Comparison of ENCODE assay signal across 22 cellular contexts in genomic region chr4:648579-649292, GRCh38.
A peak's percentile ranks its signal among the peaks of the same experiment; 100 is the strongest.
DNase-seq lines count a peak whose midpoint lies in the region; ATAC-seq lines count a peak whose summit lies in the region.
"Had no signal": no experiment of that assay in that cellular context is flagged by ENCODE, and none has a peak within 500 bp of the region (broad histone marks: within the 10 kb centered on the region; RNA-seq: fewer than 3 reads in every experiment).

No MANE protein-coding gene starts in this region.

- no peaks in the 10 kb centered on the region for H3K27me3 ChIP-seq in NT2/D1 (ENCODE audit: insufficient read depth, insufficient read length)

- H3K9ac ChIP-seq in NT2/D1 (ENCODE audit: insufficient read length, low read depth): peak overlapping the region; percentile 68

- no peak for ATAC-seq in GM19351 (IDR thresholded peaks at IDR 0.05; ENCODE audit: unreplicated experiment)
- ATAC-seq: A549; activated CD8-positive, alpha-beta T cell treated with anti-CD3 and anti-CD28 coated beads for 36 hours; activated T-cell treated with anti-CD3 and anti-CD28 coated beads, Interleukin-2, amount 50 U/mL, for 4 hours; stimulated activated naive CD8-positive, alpha-beta T cell treated with anti-CD3 and anti-CD28 coated beads, Interleukin-15, Interleukin-2, amounts not matched to agents 100 U/mL and 50 U/mL, for 24 hours; T-helper 17 cell had no signal

- in situ Hi-C loops in ACHN (cut with HindIII; ENCODE audit: low pct_ligation_motif_present, low pct_unique_long_range_greater_than_20kb, low sequenced_read_pairs): no loop called here

- peaks cover 16% of the 10 kb centered on the region for H3K4me1 ChIP-seq in NT2/D1 (ENCODE audit: insufficient read depth, insufficient read length)
- H3K4me1 ChIP-seq: A549 had no signal

- no peaks in the 10 kb centered on the region for H3K9me3 ChIP-seq in NT2/D1 (ENCODE audit: insufficient read depth, low read length)
- H3K9me3 ChIP-seq: A549, esophagus squamous epithelium, upper lobe of left lung had no signal

- H3K4me3 ChIP-seq in NT2/D1 (ENCODE audit: insufficient read length, low read depth): no peak overlapping the region
- H3K4me3 ChIP-seq: A549, esophagus squamous epithelium, upper lobe of left lung had no signal

- H3K36me3 ChIP-seq in NT2/D1 (ENCODE audit: insufficient read depth, insufficient read length, low read length): no peaks in the 10 kb centered on the region
- H3K36me3 ChIP-seq: esophagus squamous epithelium, upper lobe of left lung had no signal

- peak overlapping the region; percentile 99 for H3K27ac ChIP-seq in substantia nigra (ENCODE audit: low read depth, low read length, poor library complexity, severe bottlenecking)
- H3K27ac ChIP-seq: A549, C4-2B, esophagus squamous epithelium, upper lobe of left lung had no signal

- DNase-seq in activated naive CD4-positive, alpha-beta T cell treated with anti-CD3 and anti-CD28 coated beads, Interleukin-2, amount 50 U/mL, for 16 hours: peak; percentile 8
- no peak for DNase-seq in activated naive CD4-positive, alpha-beta T cell (lab: John Stamatoyannopoulos, UW)
- DNase-seq in NT2/D1 (ENCODE audit: low read depth, low spot score) (no peak), left kidney (ENCODE audit: low read depth, low spot score) (peak; percentile 89), substantia nigra (lab: John Stamatoyannopoulos, UW) (no peak), ACHN (no peak), NCI-H2081 (lab: John Stamatoyannopoulos, UW) (no peak)
- DNase-seq: activated CD8-positive, alpha-beta T cell treated with anti-CD3 and anti-CD28 coated beads for 36 hours; activated naive CD4-positive, alpha-beta T cell treated with anti-CD3 and anti-CD28 coated beads, Interleukin-2, amount 10 ng/mL, durations not matched to agents 7 days and 5 days; activated T-cell treated with anti-CD3 and anti-CD28 coated beads, Interleukin-2, amount 50 U/mL, for 4 hours; effector memory CD4-positive, alpha-beta T cell; esophagus squamous epithelium; GDM1; HCEC 1CT; NCI-H1694; SIG-M5; stimulated activated naive CD8-positive, alpha-beta T cell treated with anti-CD3 and anti-CD28 coated beads, Interleukin-15, Interleukin-2, amounts not matched to agents 100 U/mL and 50 U/mL, for 24 hours; T-helper 17 cell had no signal

Comparison
In these comparisons a context has a peak if more than half of its experiments do, and no peak if none do; other contexts are left out.
1. DNase-seq: peak in activated naive CD4-positive, alpha-beta T cell treated with anti-CD3 and anti-CD28 coated beads, Interleukin-2, amount 50 U/mL, for 16 hours (single experiment) and left kidney (single experiment); none in activated naive CD4-positive, alpha-beta T cell (0 of 4), NT2/D1 (single experiment), substantia nigra (0 of 49), ACHN (single experiment) and NCI-H2081 (0 of 2).